8 cellular contexts compared by ENCODE assay signal in the genomic region with DNA sequence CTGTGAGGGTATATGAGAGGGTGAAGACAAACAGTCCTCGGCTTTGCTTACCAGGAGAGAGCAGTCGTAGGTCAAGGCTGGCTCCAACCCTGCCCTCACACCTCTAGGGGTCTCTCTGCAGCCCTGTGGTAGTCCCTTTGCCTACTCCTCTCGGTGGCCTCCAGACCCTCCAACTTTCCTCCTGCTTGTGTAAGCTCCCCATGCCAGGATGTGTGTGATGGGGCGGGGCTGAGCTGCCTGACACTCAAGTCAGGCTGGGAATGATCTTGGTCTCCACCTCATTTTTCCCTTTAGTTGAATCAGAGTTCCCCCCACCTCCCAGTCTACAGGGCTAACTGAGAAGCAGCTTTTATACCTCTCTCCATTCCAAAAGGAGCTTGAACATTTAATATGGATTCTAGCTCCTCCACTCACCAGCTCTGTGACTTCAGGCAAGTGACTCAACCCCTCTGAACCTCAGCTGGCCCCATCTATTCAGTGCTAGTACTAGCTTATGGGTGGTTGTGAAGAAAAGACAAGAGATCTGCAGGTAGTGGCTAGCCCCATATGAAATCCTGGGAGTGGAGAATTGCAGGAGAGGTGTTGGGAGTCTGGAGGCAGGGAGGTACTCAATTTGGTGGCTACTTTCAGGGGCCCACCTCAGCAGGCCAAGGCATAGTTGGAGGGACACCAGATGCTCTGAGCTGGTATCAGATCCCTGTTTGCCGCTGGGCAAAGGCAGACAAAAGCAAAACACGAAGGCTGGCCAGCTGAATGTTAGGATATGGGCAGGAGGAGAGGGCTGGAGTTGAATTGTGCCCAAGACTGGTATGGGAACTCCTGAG. TPM values are rescaled to one million over a fixed set of nuclear protein-coding genes. Genes with fewer than 3 reads are reported as not detected.
DNase-seq lines count a peak whose midpoint lies in the region; ATAC-seq and TF ChIP-seq lines count a peak whose summit lies in the region.

No MANE protein-coding gene starts in this region.

- H3K9me3 ChIP-seq in Caco-2, result no peaks in the 10 kb centered on the region
- no peaks in the 10 kb centered on the region for H3K9me3 ChIP-seq in naive thymus-derived CD4-positive, alpha-beta T cell (ENCODE audit: control insufficient read depth in 2 of 3, low read length in 3 of 3)

- H3K9me3 Mint-ChIP-seq in Caco-2 (ENCODE audit: unreplicated experiment), result no peaks in the 10 kb centered on the region
- peaks cover 0 to 1% (median 0%) of the 10 kb centered on the region in 11 donors for H3K9me3 Mint-ChIP-seq in naive thymus-derived CD4-positive, alpha-beta T cell

- peak overlapping the region; percentile 59 for H3K4me3 ChIP-seq in Caco-2 (ENCODE audit: low read depth, low read length)
- peak overlapping the region; percentile 63 for H3K4me3 ChIP-seq in naive thymus-derived CD4-positive, alpha-beta T cell (ENCODE audit: low read length)

- peaks cover 16% of the 10 kb centered on the region for H3K36me3 Mint-ChIP-seq in Caco-2 (ENCODE audit: insufficient read depth, unreplicated experiment)
- H3K36me3 Mint-ChIP-seq in naive thymus-derived CD4-positive, alpha-beta T cell, result no peaks in the 10 kb centered on the region

- intact Hi-C loops in Caco-2 (cut with micrococcal nuclease; ENCODE audit: unreplicated experiment), result no loop called here
- intact Hi-C loops in naive thymus-derived CD4-positive, alpha-beta T cell (cut with micrococcal nuclease), result loop anchor here in 1 of 2 donors (1.0 to 5.0 kb wide), 2 partner anchors 22 to 52 kb away; no protein-coding TSS in a partner anchor

- POLR2A ChIA-PET in Caco-2 (lab: Charles Lee), result interaction anchor here (0.5 to 2.3 kb wide), 6 partner anchors 10 to 33 kb away, joined by 3 to 13 read pairs (median 5); a partner anchor contains a TSS
- POLR2A ChIA-PET in naive thymus-derived CD4-positive, alpha-beta T cell (lab: Charles Lee), result interaction anchor here (0.5 to 4.7 kb wide), 8 partner anchors 11 to 1086 kb away, joined by 4 to 51 read pairs (median 6); a partner anchor contains a TSS

- DNase-seq in Caco-2 (peak in 1 of 2 experiments; percentile 29), dermis blood vessel endothelial cell (peak; percentile 56), cortex of kidney (lab: John Stamatoyannopoulos, UW) (no peak), HuH-7 (ENCODE audit: low spot score) (no peak)
- peak in 1 of 9 donors; percentile 37 for DNase-seq in naive thymus-derived CD4-positive, alpha-beta T cell
- DNase-seq in activated CD4-positive, CD25-positive, alpha-beta regulatory T cell (lab: John Stamatoyannopoulos, UW), result no peak

- peaks cover 7% of the 10 kb centered on the region for H3K4me1 Mint-ChIP-seq in Caco-2 (ENCODE audit: low read depth, unreplicated experiment)
- peaks cover 6 to 42% (median 22%) of the 10 kb centered on the region in 7 donors for H3K4me1 Mint-ChIP-seq in naive thymus-derived CD4-positive, alpha-beta T cell

- H3K27ac ChIP-seq in naive thymus-derived CD4-positive, alpha-beta T cell (ENCODE audit: low read depth, low read length), result peak overlapping the region; percentile 45

- H3K27ac Mint-ChIP-seq in Caco-2 (ENCODE audit: unreplicated experiment), result peak overlapping the region; percentile 44
- H3K27ac Mint-ChIP-seq in naive thymus-derived CD4-positive, alpha-beta T cell, result peak overlapping the region in 4 of 9 donors; percentile 6 to 65 (median 56)

- no peaks in the 10 kb centered on the region for H3K36me3 ChIP-seq in Caco-2 (ENCODE audit: control insufficient read depth, insufficient read depth, low read length)
- H3K36me3 ChIP-seq in naive thymus-derived CD4-positive, alpha-beta T cell (ENCODE audit: control insufficient read depth in 2 of 3, insufficient read depth in 3 of 3, low read length in 3 of 3), result no peaks in the 10 kb centered on the region

- peak in 1 of 2 experiments; percentile 24 for TF ChIP-seq CTCF in Caco-2 (IDR thresholded peaks at IDR 0.05; ENCODE audit: insufficient read depth in 1 of 2, low read depth in 1 of 2, low read length in 1 of 2, severe bottlenecking in 1 of 2, unreplicated experiment in 1 of 2)

- peaks cover 41% of the 10 kb centered on the region for H3K4me1 ChIP-seq in Caco-2
- H3K4me1 ChIP-seq in naive thymus-derived CD4-positive, alpha-beta T cell (ENCODE audit: control insufficient read depth in 2 of 2, insufficient read depth in 2 of 2, low read length in 2 of 2), result peaks cover 15 to 16% of the 10 kb centered on the region in 2 donors

- H3K27me3 Mint-ChIP-seq in Caco-2 (ENCODE audit: insufficient read depth, unreplicated experiment), result no peaks in the 10 kb centered on the region
- H3K27me3 Mint-ChIP-seq in naive thymus-derived CD4-positive, alpha-beta T cell, result peaks cover 0 to 3% (median 0%) of the 10 kb centered on the region in 5 donors

- BruUV-seq in Caco-2 (replicated peaks; lab: Mats Ljungman, UMichigan), result TSS peak; percentile 24

- peak overlapping the region; percentile 89 for H3K4me3 Mint-ChIP-seq in Caco-2 (ENCODE audit: unreplicated experiment)
- H3K4me3 Mint-ChIP-seq in naive thymus-derived CD4-positive, alpha-beta T cell, result peak overlapping the region; percentile 75 to 93 (median 84)

- peak; percentile 9 for ATAC-seq in GM21723 (IDR thresholded peaks at IDR 0.05; ENCODE audit: unreplicated experiment)
- ATAC-seq in naive thymus-derived CD4-positive, alpha-beta T cell, result no peak

- H3K27me3 ChIP-seq in Caco-2 (replicated peaks; ENCODE audit: control insufficient read depth, insufficient read depth, low read length), result no peaks in the 10 kb centered on the region
- H3K27me3 ChIP-seq in naive thymus-derived CD4-positive, alpha-beta T cell (ENCODE audit: control insufficient read depth in 2 of 2, insufficient read depth in 2 of 2, low read length in 2 of 2), result no peaks in the 10 kb centered on the region

- CTCF ChIA-PET in Caco-2 (lab: Charles Lee), result interaction anchor here (0.9 to 4.0 kb wide), 5 partner anchors 11 to 128 kb away, joined by 3 to 25 read pairs (median 4); no protein-coding TSS in a partner anchor
- CTCF ChIA-PET in naive thymus-derived CD4-positive, alpha-beta T cell (lab: Charles Lee), result interaction anchor here (1.0 to 2.9 kb wide), 6 partner anchors 13 to 111 kb away, joined by 3 to 15 read pairs (median 4); a partner anchor contains a TSS

TF ChIP-seq in PFSK-1, 5 proteins besides CTCF, POLR2A, EP300 and RAD21 (continues in another document):
- TF ChIP-seq POLR2AphosphoS5 (IDR thresholded peaks at IDR 0.05; ENCODE audit: low read depth, low read length), result peak; percentile 66; the same call in 1 of the 2 replicates
- TF ChIP-seq FOXP2 (optimal IDR thresholded peaks at IDR 0.05; ENCODE audit: borderline replicate concordance, extremely low read depth, extremely low read length, insufficient read depth), result peak; percentile 48
- peak; percentile 66; the same call in 1 of the 2 replicates for TF ChIP-seq TAF1 (IDR thresholded peaks at IDR 0.05; ENCODE audit: borderline replicate concordance, insufficient read depth, low read length)

RNA-seq across cellular contexts. Expression of a gene that starts 1.0 kb away (rescaled TPM):
- 80.7 and 81.3 TPM in 2 replicates for total RNA-seq in Caco-2 (2022)
- polyA plus RNA-seq in PFSK-1 (2012; ENCODE audit: insufficient read length, low read depth), result 88.8 TPM
- 41.7 and 64.8 TPM in 2 replicates for total RNA-seq in dermis blood vessel endothelial cell
- 10 to 100 TPM in 1 of 5 experiments, 1 to 10 TPM in 2, under 1 TPM in 2; 0.84 to 41.1 (median 1.8) TPM for total RNA-seq in naive thymus-derived CD4-positive, alpha-beta T cell
- polyA plus RNA-seq in naive thymus-derived CD4-positive, alpha-beta T cell, result 1 to 10 TPM in 1 of 2 donors, under 1 TPM in 1; 0.95 to 2.0 TPM

RNA-seq across cellular contexts. Expression of a gene that starts 7.6 kb away (rescaled TPM):
- total RNA-seq in Caco-2 (2022), result not detected in 2 replicates
- polyA plus RNA-seq in PFSK-1 (2012; ENCODE audit: insufficient read length, low read depth), result not detected
- 0.23 TPM in 1 of 2 replicates, not detected in the other for total RNA-seq in dermis blood vessel endothelial cell
- not detected for total RNA-seq in naive thymus-derived CD4-positive, alpha-beta T cell
- not detected for polyA plus RNA-seq in naive thymus-derived CD4-positive, alpha-beta T cell

RNA-seq across cellular contexts. Expression of a gene that starts 22.5 kb away (rescaled TPM):
- 967 and 1,046 TPM in 2 replicates for total RNA-seq in Caco-2 (2022)
- polyA plus RNA-seq in PFSK-1 (2012; ENCODE audit: insufficient read length, low read depth), result 773 TPM
- total RNA-seq in dermis blood vessel endothelial cell, result 558 and 784 TPM in 2 replicates
- total RNA-seq in naive thymus-derived CD4-positive, alpha-beta T cell, result 100 to 1,000 TPM; 345 to 750 (median 366) TPM
- polyA plus RNA-seq in naive thymus-derived CD4-positive, alpha-beta T cell, result 100 to 1,000 TPM; 422 to 558 TPM

RNA-seq across cellular contexts. Expression of a gene that starts 33.0 kb away (rescaled TPM):
- 44.6 and 44.8 TPM in 2 replicates for total RNA-seq in Caco-2 (2022)
- 59.6 TPM for polyA plus RNA-seq in PFSK-1 (2012; ENCODE audit: insufficient read length, low read depth)
- 43.1 and 52.7 TPM in 2 replicates for total RNA-seq in dermis blood vessel endothelial cell
- 10 to 100 TPM in 4 of 5 experiments, 1 to 10 TPM in 1; 10.0 to 32.1 (median 17.6) TPM for total RNA-seq in naive thymus-derived CD4-positive, alpha-beta T cell
- 10 to 100 TPM; 24.5 to 41.7 TPM for polyA plus RNA-seq in naive thymus-derived CD4-positive, alpha-beta T cell

RNA-seq across cellular contexts. Expression of a gene that starts 41.0 kb away (rescaled TPM):
- total RNA-seq in Caco-2 (2022), result 8.4 and 10.1 TPM in 2 replicates
- polyA plus RNA-seq in PFSK-1 (2012; ENCODE audit: insufficient read length, low read depth), result 35.7 TPM
- 13.4 and 41.7 TPM in 2 replicates for total RNA-seq in dermis blood vessel endothelial cell
- total RNA-seq in naive thymus-derived CD4-positive, alpha-beta T cell, result 10 to 100 TPM in 4 of 5 experiments, 1 to 10 TPM in 1; 8.3 to 53.4 (median 29.4) TPM
- polyA plus RNA-seq in naive thymus-derived CD4-positive, alpha-beta T cell, result 1 to 10 TPM; 2.3 to 4.9 TPM
